ENCODE assay signal across 1 cellular context in the genomic region with DNA sequence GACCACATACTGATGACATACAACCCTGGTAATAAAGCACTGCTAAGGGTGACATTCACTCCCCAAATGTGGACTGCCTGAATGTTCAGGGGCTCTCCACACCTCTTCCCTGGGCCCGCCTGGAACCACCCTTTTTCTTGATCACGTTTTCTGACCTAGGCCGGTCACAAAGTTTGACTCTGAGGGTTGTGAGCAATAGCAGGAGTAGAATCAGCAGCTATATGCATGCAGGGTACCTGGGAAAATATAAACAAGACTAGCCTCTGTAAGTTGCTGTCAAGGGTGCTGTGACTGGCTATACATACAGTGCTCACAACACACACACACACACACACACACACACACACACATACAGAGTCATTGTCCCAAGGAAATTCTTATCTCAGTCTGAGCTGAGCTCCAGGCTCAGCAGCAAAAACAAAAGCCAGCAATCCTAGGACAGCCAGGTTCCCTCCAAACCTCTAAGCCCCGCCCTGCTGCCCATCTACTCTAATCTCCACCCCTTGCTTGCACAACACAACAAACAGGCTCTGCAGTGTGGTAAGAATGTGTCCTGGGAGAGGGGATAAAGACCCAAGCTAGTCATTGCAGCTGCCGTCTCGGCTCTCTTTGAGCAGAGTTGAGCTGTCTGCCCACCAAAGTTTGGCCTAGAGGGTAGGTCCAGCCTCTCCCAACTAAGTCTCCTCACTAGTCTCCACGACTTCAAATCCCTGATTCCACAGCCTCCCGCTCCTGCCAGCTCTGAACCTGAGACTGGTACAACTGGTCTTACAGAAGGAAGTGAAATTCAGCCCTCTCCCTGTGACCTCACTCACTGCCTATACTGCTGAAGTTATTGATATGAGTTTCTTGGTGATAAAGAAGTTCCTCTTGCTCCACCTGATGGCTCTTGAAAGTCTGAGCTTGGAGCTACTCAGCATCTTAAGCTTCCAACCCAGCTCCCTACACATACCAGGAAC.
TF ChIP-seq lines count a peak whose summit lies in the region.

No MANE protein-coding gene starts in this region.

TF ChIP-seq in H1, 55 proteins besides CTCF, POLR2A, EP300 and RAD21:
- no peak for TF ChIP-seq CREB1 (IDR thresholded peaks at IDR 0.05)
- TF ChIP-seq GABPA (IDR thresholded peaks at IDR 0.05; ENCODE audit: borderline replicate concordance, insufficient read depth, low read length): no peak
- TF ChIP-seq SIX5 (IDR thresholded peaks at IDR 0.05; ENCODE audit: low read depth, low read length): no peak
- TF ChIP-seq TAF1 (IDR thresholded peaks at IDR 0.05; ENCODE audit: low read depth, low read length): 0 out of 2 replicates have a peak, but pooled peaks have one; percentile 49
- TF ChIP-seq, protein P1, sequence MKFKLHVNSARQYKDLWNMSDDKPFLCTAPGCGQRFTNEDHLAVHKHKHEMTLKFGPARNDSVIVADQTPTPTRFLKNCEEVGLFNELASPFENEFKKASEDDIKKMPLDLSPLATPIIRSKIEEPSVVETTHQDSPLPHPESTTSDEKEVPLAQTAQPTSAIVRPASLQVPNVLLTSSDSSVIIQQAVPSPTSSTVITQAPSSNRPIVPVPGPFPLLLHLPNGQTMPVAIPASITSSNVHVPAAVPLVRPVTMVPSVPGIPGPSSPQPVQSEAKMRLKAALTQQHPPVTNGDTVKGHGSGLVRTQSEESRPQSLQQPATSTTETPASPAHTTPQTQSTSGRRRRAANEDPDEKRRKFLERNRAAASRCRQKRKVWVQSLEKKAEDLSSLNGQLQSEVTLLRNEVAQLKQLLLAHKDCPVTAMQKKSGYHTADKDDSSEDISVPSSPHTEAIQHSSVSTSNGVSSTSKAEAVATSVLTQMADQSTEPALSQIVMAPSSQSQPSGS (IDR thresholded peaks at IDR 0.05; ENCODE audit: low read length): no peak
- peak; percentile 40; the same call in 1 of the 2 replicates for TF ChIP-seq TBP (IDR thresholded peaks at IDR 0.05; ENCODE audit: low read depth, low read length)
- no peak for TF ChIP-seq GTF2F1 (IDR thresholded peaks at IDR 0.05; ENCODE audit: borderline replicate concordance, low read depth, low read length)
- no peak for TF ChIP-seq CHD2 (IDR thresholded peaks at IDR 0.05; ENCODE audit: low read length)
- TF ChIP-seq FOSL1 (IDR thresholded peaks at IDR 0.05; ENCODE audit: insufficient read depth, low read depth, low read length): no peak
- TF ChIP-seq, protein P2, sequence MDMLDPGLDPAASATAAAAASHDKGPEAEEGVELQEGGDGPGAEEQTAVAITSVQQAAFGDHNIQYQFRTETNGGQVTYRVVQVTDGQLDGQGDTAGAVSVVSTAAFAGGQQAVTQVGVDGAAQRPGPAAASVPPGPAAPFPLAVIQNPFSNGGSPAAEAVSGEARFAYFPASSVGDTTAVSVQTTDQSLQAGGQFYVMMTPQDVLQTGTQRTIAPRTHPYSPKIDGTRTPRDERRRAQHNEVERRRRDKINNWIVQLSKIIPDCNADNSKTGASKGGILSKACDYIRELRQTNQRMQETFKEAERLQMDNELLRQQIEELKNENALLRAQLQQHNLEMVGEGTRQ (IDR thresholded peaks at IDR 0.05; ENCODE audit: low read length): no peak
- TF ChIP-seq TCF12 (IDR thresholded peaks at IDR 0.05; ENCODE audit: low read depth, low read length): peak; percentile 42; the same call in 1 of the 2 replicates
- no peak for TF ChIP-seq BRCA1 (IDR thresholded peaks at IDR 0.05; ENCODE audit: low read depth, low read length)
- TF ChIP-seq, protein P3, sequence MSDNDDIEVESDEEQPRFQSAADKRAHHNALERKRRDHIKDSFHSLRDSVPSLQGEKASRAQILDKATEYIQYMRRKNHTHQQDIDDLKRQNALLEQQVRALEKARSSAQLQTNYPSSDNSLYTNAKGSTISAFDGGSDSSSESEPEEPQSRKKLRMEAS (IDR thresholded peaks at IDR 0.05): peak; percentile 31; the same call in 1 of the 2 replicates
- TF ChIP-seq CEBPB (IDR thresholded peaks at IDR 0.05; ENCODE audit: low read depth, low read length): peak; percentile 99
- TF ChIP-seq BACH1 (IDR thresholded peaks at IDR 0.05; ENCODE audit: low read length): no peak
- TF ChIP-seq ZNF274 (IDR thresholded peaks at IDR 0.05; ENCODE audit: borderline replicate concordance, extremely low read depth, low read length): no peak
- no peak for TF ChIP-seq HDAC2 (IDR thresholded peaks at IDR 0.05; ENCODE audit: borderline replicate concordance in 1 of 2, low read depth in 2 of 2, low read length in 2 of 2)
- peak; percentile 24 for TF ChIP-seq NANOG (IDR thresholded peaks at IDR 0.05; ENCODE audit: insufficient read depth, low read depth, low read length, poor library complexity, severe bottlenecking)
- peak; percentile 62; the same call in 1 of the 2 replicates for TF ChIP-seq POLR2AphosphoS5 (IDR thresholded peaks at IDR 0.05; ENCODE audit: low read depth, low read length)
- TF ChIP-seq SP1 (IDR thresholded peaks at IDR 0.05; ENCODE audit: low read depth, low read length): 0 out of 2 replicates have a peak, but pooled peaks have one; percentile 35
- no peak for TF ChIP-seq ASH2L (IDR thresholded peaks at IDR 0.05; ENCODE audit: low read length)
- TF ChIP-seq JUN (IDR thresholded peaks at IDR 0.05; ENCODE audit: low read depth, low read length): no peak
- TF ChIP-seq CTBP2 (IDR thresholded peaks at IDR 0.05; ENCODE audit: borderline replicate concordance, insufficient read depth, insufficient read length, low read length): no peak
- 0 out of 2 replicates have a peak, but pooled peaks have one; percentile 29 for TF ChIP-seq RBBP5 (IDR thresholded peaks at IDR 0.05; ENCODE audit: borderline replicate concordance, low read depth, low read length)
- TF ChIP-seq TAF7 (optimal IDR thresholded peaks at IDR 0.05; ENCODE audit: borderline replicate concordance, low read depth, low read length): no peak
- TF ChIP-seq SIRT6 (IDR thresholded peaks at IDR 0.05; ENCODE audit: low read length): no peak
- TF ChIP-seq MAFK (IDR thresholded peaks at IDR 0.05; ENCODE audit: low read depth, low read length): no peak
- TF ChIP-seq, protein P4, sequence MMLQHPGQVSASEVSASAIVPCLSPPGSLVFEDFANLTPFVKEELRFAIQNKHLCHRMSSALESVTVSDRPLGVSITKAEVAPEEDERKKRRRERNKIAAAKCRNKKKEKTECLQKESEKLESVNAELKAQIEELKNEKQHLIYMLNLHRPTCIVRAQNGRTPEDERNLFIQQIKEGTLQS (IDR thresholded peaks at IDR 0.05; ENCODE audit: insufficient read depth, low read depth, low read length): no peak
- no peak for TF ChIP-seq KDM1A (IDR thresholded peaks at IDR 0.05; ENCODE audit: borderline replicate concordance, low read length)
- no peak for TF ChIP-seq CHD1 (IDR thresholded peaks at IDR 0.05; ENCODE audit: low read depth, low read length)
